9 cellular contexts compared by ENCODE assay signal in genomic region chr6:32972353-32973143, GRCh38. TPM values are rescaled to one million over a fixed set of nuclear protein-coding genes. Genes with fewer than 3 reads are reported as not detected.
DNase-seq lines count a peak whose midpoint lies in the region; ATAC-seq and TF ChIP-seq lines count a peak whose summit lies in the region.
"Had no signal": no experiment of that assay in that cellular context is flagged by ENCODE, and none has a peak within 500 bp of the region (broad histone marks: within the 10 kb centered on the region; RNA-seq: fewer than 3 reads in every experiment).

No MANE protein-coding gene starts in this region.

- DNase-seq in DMS53 (lab: John Stamatoyannopoulos, UW) (peak; percentile 77), DMS53 treated with DMSO at 0.1 percent for 48 hours (lab: John Stamatoyannopoulos, UW; ENCODE audit: unreplicated experiment) (no peak), NCI-H1417 (lab: John Stamatoyannopoulos, UW) (peak in 2 of 3 experiments; percentile 59 to 71), glutamatergic neuron (peak; percentile 50), posterior cingulate gyrus (peak in 7 of 10 donors; percentile 21 to 85 (median 56)), NCI-H526 treated with DMSO at 0.1 percent for 48 hours (lab: John Stamatoyannopoulos, UW) (no peak)

- peak overlapping the region; percentile 99 for H3K27ac Mint-ChIP-seq in activated T-helper 17 cell treated with anti-CD3 and anti-CD28 coated beads, Interleukin-2, amount 50 U/mL, for 72 hours
- peak overlapping the region; percentile 100 for H3K27ac Mint-ChIP-seq in glutamatergic neuron (ENCODE audit: unreplicated experiment)

- intact Hi-C loops in posterior cingulate gyrus (cut with DNase I): loop anchor here (5.0 kb wide), 2 partner anchors 230 to 775 kb away; partner anchors contain the start of genes HSD17B8, RXRB and SLC39A7

- H3K27me3 Mint-ChIP-seq in activated T-helper 17 cell treated with anti-CD3 and anti-CD28 coated beads, Interleukin-2, amount 50 U/mL, for 72 hours: no peaks in the 10 kb centered on the region
- peaks cover 27% of the 10 kb centered on the region for H3K27me3 Mint-ChIP-seq in glutamatergic neuron (ENCODE audit: unreplicated experiment)

- H3K36me3 Mint-ChIP-seq in activated T-helper 17 cell treated with anti-CD3 and anti-CD28 coated beads, Interleukin-2, amount 50 U/mL, for 72 hours (ENCODE audit: low read depth): peaks cover 93% of the 10 kb centered on the region
- H3K36me3 Mint-ChIP-seq in glutamatergic neuron (ENCODE audit: unreplicated experiment): peaks cover 5% of the 10 kb centered on the region

- peak overlapping the region; percentile 84 for H3K4me3 Mint-ChIP-seq in activated T-helper 17 cell treated with anti-CD3 and anti-CD28 coated beads, Interleukin-2, amount 50 U/mL, for 72 hours
- H3K4me3 Mint-ChIP-seq in glutamatergic neuron (ENCODE audit: unreplicated experiment): peak overlapping the region; percentile 99

- H3K9me3 Mint-ChIP-seq in activated T-helper 17 cell treated with anti-CD3 and anti-CD28 coated beads, Interleukin-2, amount 50 U/mL, for 72 hours: no peaks in the 10 kb centered on the region
- H3K9me3 Mint-ChIP-seq in glutamatergic neuron (ENCODE audit: unreplicated experiment): peaks cover 37% of the 10 kb centered on the region

- peaks cover 22% of the 10 kb centered on the region for H3K4me1 Mint-ChIP-seq in activated T-helper 17 cell treated with anti-CD3 and anti-CD28 coated beads, Interleukin-2, amount 50 U/mL, for 72 hours
- H3K4me1 Mint-ChIP-seq in glutamatergic neuron (ENCODE audit: low read depth, unreplicated experiment): peaks cover 10% of the 10 kb centered on the region

- TF ChIP-seq CTCF in glutamatergic neuron (IDR thresholded peaks at IDR 0.05; ENCODE audit: partially characterized antibody, unreplicated experiment): no peak

- peak; percentile 11 for ATAC-seq in activated T-helper 17 cell treated with anti-CD3 and anti-CD28 coated beads, Interleukin-2, amount 50 U/mL, for 72 hours (replicated peaks)
- no peak for ATAC-seq in GM18502 (IDR thresholded peaks at IDR 0.05; ENCODE audit: poor library complexity, unreplicated experiment)

RNA-seq across cellular contexts. Expression of gene BRD2, which starts 4.2 kb away (rescaled TPM):
- 100 to 1,000 TPM; 229 to 281 TPM for total RNA-seq in activated T-helper 17 cell treated with anti-CD3 and anti-CD28 coated beads, Interleukin-2, amount 50 U/mL, for 72 hours
- total RNA-seq in glutamatergic neuron (ENCODE audit: unreplicated experiment): 213 TPM

RNA-seq across cellular contexts. Expression of gene HLA-DMA, which starts 19.7 kb away (rescaled TPM):
- 10 to 100 TPM; 22.4 to 53.8 TPM for total RNA-seq in activated T-helper 17 cell treated with anti-CD3 and anti-CD28 coated beads, Interleukin-2, amount 50 U/mL, for 72 hours
- total RNA-seq in glutamatergic neuron (ENCODE audit: unreplicated experiment): 0.76 TPM

RNA-seq across cellular contexts. Expression of gene HLA-DMB, which starts 31.7 kb away (rescaled TPM):
- 10 to 100 TPM in 1 of 2 donors, 1 to 10 TPM in 1; 2.7 to 17.7 TPM for total RNA-seq in activated T-helper 17 cell treated with anti-CD3 and anti-CD28 coated beads, Interleukin-2, amount 50 U/mL, for 72 hours
- not detected for total RNA-seq in glutamatergic neuron (ENCODE audit: unreplicated experiment)

RNA-seq across cellular contexts. Expression of gene HLA-DOA, which starts 36.8 kb away (rescaled TPM):
- total RNA-seq in activated T-helper 17 cell treated with anti-CD3 and anti-CD28 coated beads, Interleukin-2, amount 50 U/mL, for 72 hours: 1 to 10 TPM in 1 of 2 donors, under 1 TPM in 1; 0.56 to 7.8 TPM
- total RNA-seq in glutamatergic neuron (ENCODE audit: unreplicated experiment): 0.69 TPM
- total RNA-seq: dermis microvascular lymphatic vessel endothelial cell had no signal

Comparison
In these comparisons a context has a peak if more than half of its experiments do, and no peak if none do; other contexts are left out.
1. DNase-seq: peak in DMS53 (single experiment), NCI-H1417 (2 of 3), glutamatergic neuron (single experiment) and posterior cingulate gyrus (7 of 10); none in DMS53 treated with DMSO at 0.1 percent for 48 hours (single experiment) and NCI-H526 treated with DMSO at 0.1 percent for 48 hours (single experiment).
2. RNA of gene HLA-DMA, which starts 19.7 kb away (total RNA-seq): 22.4 to 53.8 TPM in activated T-helper 17 cell treated with anti-CD3 and anti-CD28 coated beads, Interleukin-2, amount 50 U/mL, for 72 hours; 0.76 TPM in glutamatergic neuron (single experiment); every median in the first group is over 10 times any median in the second.